17 cellular contexts compared by ENCODE assay signal in the genomic region with DNA sequence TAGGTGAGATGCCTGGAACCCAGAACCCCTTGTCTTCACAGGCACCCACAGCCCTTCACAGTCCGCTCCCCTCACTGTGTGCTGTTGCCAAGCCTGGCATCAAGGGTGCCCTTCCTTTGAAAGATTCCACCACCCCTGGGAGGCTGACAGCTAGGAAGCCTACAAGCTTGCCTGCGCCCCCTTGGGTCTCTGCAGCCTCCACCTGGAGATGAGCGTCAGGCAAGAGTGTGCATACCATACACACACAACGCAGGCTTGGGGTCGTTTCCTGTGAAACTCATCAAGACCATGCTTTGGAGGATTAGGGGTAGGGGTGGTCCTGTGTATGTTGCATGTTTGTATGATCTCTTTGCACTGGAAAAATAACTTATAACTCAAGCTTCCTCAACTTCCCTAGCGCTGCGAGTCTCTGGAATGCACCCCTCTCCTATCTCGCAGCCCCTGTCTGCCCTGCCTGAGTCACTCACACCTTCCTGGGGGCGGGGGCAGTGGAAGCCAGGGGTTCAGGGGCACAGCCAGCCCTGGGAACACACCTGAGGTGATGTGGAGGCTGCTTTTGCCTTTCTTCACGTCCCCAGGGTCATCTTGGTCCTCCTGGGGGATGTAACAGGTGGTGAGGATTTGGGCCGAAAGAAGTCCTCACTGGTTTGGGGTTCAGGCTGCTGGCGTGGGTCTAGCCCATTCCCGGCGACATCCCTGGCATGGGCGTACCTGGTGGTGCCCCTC.
A peak's percentile ranks its signal among the peaks of the same experiment; 100 is the strongest.
DNase-seq lines count a peak whose midpoint lies in the region; ATAC-seq and TF ChIP-seq lines count a peak whose summit lies in the region.
"Had no signal": no experiment of that assay in that cellular context is flagged by ENCODE, and none has a peak within 500 bp of the region (broad histone marks: within the 10 kb centered on the region; RNA-seq: fewer than 3 reads in every experiment).

No MANE protein-coding gene starts in this region.

- H3K36me3 Mint-ChIP-seq in activated CD4-positive, alpha-beta T cell treated with anti-CD3 and anti-CD28 coated beads, Interleukin-2, amount 10 ng/mL, durations not matched to agents 7 days and 5 days (ENCODE audit: low read depth): peaks cover 10% of the 10 kb centered on the region
- H3K36me3 Mint-ChIP-seq in type B pancreatic cell: no peaks in the 10 kb centered on the region

- H3K23ac ChIP-seq in neuronal stem cell (ENCODE audit: low read depth, low read length, poor library complexity): no peak overlapping the region

- no peak overlapping the region for H4K8ac ChIP-seq in neuronal stem cell (ENCODE audit: low read depth, low read length)

- no peak overlapping the region for H2BK120ac ChIP-seq in neuronal stem cell (ENCODE audit: low read depth, low read length)

- H2AK5ac ChIP-seq in neuronal stem cell (ENCODE audit: low read depth, low read length): no peak overlapping the region

- peak overlapping the region; percentile 42 for H2BK5ac ChIP-seq in neuronal stem cell (ENCODE audit: low read length)

- no CpG with 5 or more reads among the region's 15 CpGs for WGBS in neuronal stem cell (ENCODE audit: extremely low coverage in 2 of 2, insufficient read length in 2 of 2, insufficient replicate concordance in 1 of 2), 2 donors

- peak overlapping the region; percentile 6 for H3K18ac ChIP-seq in neuronal stem cell (ENCODE audit: low read length)

- peak overlapping the region; percentile 36 for H3K27ac Mint-ChIP-seq in activated CD4-positive, alpha-beta T cell treated with anti-CD3 and anti-CD28 coated beads, Interleukin-2, amount 10 ng/mL, durations not matched to agents 7 days and 5 days
- no peak overlapping the region for H3K27ac Mint-ChIP-seq in type B pancreatic cell
- H3K27ac Mint-ChIP-seq: CD4-positive, alpha-beta T cell; GM23338; HFFc6 had no signal

- no peak overlapping the region for H3K27ac ChIP-seq in neuronal stem cell (replicated peaks; ENCODE audit: low read length)
- H3K27ac ChIP-seq: 22Rv1, A549, C4-2B, HL-60 had no signal

- H3K4me3 ChIP-seq in endocrine pancreas (ENCODE audit: control insufficient read depth, insufficient read depth, low read length) (no peak overlapping the region), neuronal stem cell (ENCODE audit: low read length in 2 of 2) (no peak overlapping the region)
- H3K4me3 ChIP-seq: A549, GM23338 had no signal

- H3K79me1 ChIP-seq in neuronal stem cell (ENCODE audit: low read depth, low read length): no peaks in the 10 kb centered on the region

- H2BK15ac ChIP-seq in neuronal stem cell (ENCODE audit: low read length): no peak overlapping the region

- CTCF ChIA-PET in activated CD4-positive, alpha-beta T cell treated with anti-CD3 and anti-CD28 coated beads, Interleukin-2, amount 10 ng/mL, durations not matched to agents 7 days and 5 days (lab: Charles Lee): interaction anchor here (0.6 to 2.1 kb wide), 2 partner anchors 9 kb away, joined by 3 to 6 read pairs; no protein-coding TSS in a partner anchor

- no peak overlapping the region for H3K4me2 ChIP-seq in neuronal stem cell (ENCODE audit: insufficient read depth, low read length, poor library complexity, severe bottlenecking)
- H3K4me2 ChIP-seq: A549, GM23338 had no signal

- H3K27me3 ChIP-seq in endocrine pancreas (ENCODE audit: control insufficient read depth, insufficient read depth, low read length) (no peaks in the 10 kb centered on the region), neuronal stem cell (ENCODE audit: control insufficient read depth in 3 of 3, insufficient read depth in 3 of 3, low read depth in 1 of 3, low read length in 3 of 3) (no peaks in the 10 kb centered on the region)

- ATAC-seq in GM21515 (IDR thresholded peaks at IDR 0.05; ENCODE audit: unreplicated experiment): no peak
- ATAC-seq: A549 had no signal

- H3K9me3 Mint-ChIP-seq in activated CD4-positive, alpha-beta T cell treated with anti-CD3 and anti-CD28 coated beads, Interleukin-2, amount 10 ng/mL, durations not matched to agents 7 days and 5 days: no peaks in the 10 kb centered on the region
- H3K9me3 Mint-ChIP-seq in type B pancreatic cell: no peaks in the 10 kb centered on the region
- H3K9me3 Mint-ChIP-seq: CD4-positive, alpha-beta T cell; GM23338; HFFc6 had no signal

- no peaks in the 10 kb centered on the region for H3K9me3 ChIP-seq in endocrine pancreas (ENCODE audit: control insufficient read depth, low read length)
- H3K9me3 ChIP-seq in neuronal stem cell (replicated peaks in 1 of 2; ENCODE audit: control insufficient read depth in 2 of 2, insufficient read depth in 1 of 2, low read depth in 1 of 2, low read length in 2 of 2): no peaks in the 10 kb centered on the region
- H3K9me3 ChIP-seq: A549, Caco-2 had no signal

- DNase-seq in activated CD4-positive, alpha-beta T cell treated with anti-CD3 and anti-CD28 coated beads, Interleukin-2, amount 10 ng/mL, durations not matched to agents 7 days and 5 days: no peak
- no peak for DNase-seq in activated CD4-positive, alpha-beta T cell treated with anti-CD3 and anti-CD28 coated beads for 48 hours
- DNase-seq in neuronal stem cell (ENCODE audit: low spot score) (no peak), type B pancreatic cell (ENCODE audit: extremely low spot score, unreplicated experiment) (no peak), nucleus accumbens (lab: John Stamatoyannopoulos, UW) (no peak)
- DNase-seq: AML-193; Caco-2; CD4-positive, alpha-beta T cell; HCEC 1CT; HFFc6 had no signal

- no peak overlapping the region for H2AFZ ChIP-seq in neuronal stem cell (ENCODE audit: low read length)
- H2AFZ ChIP-seq: GM23338 had no signal

- H3K4me1 ChIP-seq in endocrine pancreas (ENCODE audit: control insufficient read depth, insufficient read depth, low read length): peaks cover 9% of the 10 kb centered on the region
- peaks cover 13% of the 10 kb centered on the region in 2 donors for H3K4me1 ChIP-seq in neuronal stem cell (ENCODE audit: control insufficient read depth in 2 of 2, insufficient read depth in 1 of 2, low read depth in 1 of 2, low read length in 2 of 2)

- POLR2A ChIA-PET in activated CD4-positive, alpha-beta T cell treated with anti-CD3 and anti-CD28 coated beads, Interleukin-2, amount 10 ng/mL, durations not matched to agents 7 days and 5 days (lab: Charles Lee): no interaction called here

- H3K14ac ChIP-seq in neuronal stem cell (ENCODE audit: low read length): no peak overlapping the region

- peaks cover 6% of the 10 kb centered on the region for H3K36me3 ChIP-seq in endocrine pancreas (ENCODE audit: control insufficient read depth, insufficient read depth, low read length)
- H3K36me3 ChIP-seq in neuronal stem cell (replicated peaks in 1 of 2; ENCODE audit: control insufficient read depth in 2 of 2, insufficient read depth in 2 of 2, low read length in 2 of 2): peaks cover 7 to 47% of the 10 kb centered on the region in 2 donors

- H3K4me1 Mint-ChIP-seq in activated CD4-positive, alpha-beta T cell treated with anti-CD3 and anti-CD28 coated beads, Interleukin-2, amount 10 ng/mL, durations not matched to agents 7 days and 5 days: peaks cover 22% of the 10 kb centered on the region
- peaks cover 21% of the 10 kb centered on the region for H3K4me1 Mint-ChIP-seq in type B pancreatic cell (ENCODE audit: unreplicated experiment)

- H2BK12ac ChIP-seq in neuronal stem cell (ENCODE audit: low read length): no peak overlapping the region

- H3K4me3 Mint-ChIP-seq in activated CD4-positive, alpha-beta T cell treated with anti-CD3 and anti-CD28 coated beads, Interleukin-2, amount 10 ng/mL, durations not matched to agents 7 days and 5 days: no peak overlapping the region
- no peak overlapping the region for H3K4me3 Mint-ChIP-seq in type B pancreatic cell
- H3K4me3 Mint-ChIP-seq: CD4-positive, alpha-beta T cell; GM23338; HFFc6 had no signal

- no peaks in the 10 kb centered on the region for H3K27me3 Mint-ChIP-seq in activated CD4-positive, alpha-beta T cell treated with anti-CD3 and anti-CD28 coated beads, Interleukin-2, amount 10 ng/mL, durations not matched to agents 7 days and 5 days
- no peaks in the 10 kb centered on the region for H3K27me3 Mint-ChIP-seq in type B pancreatic cell
- H3K27me3 Mint-ChIP-seq: CD4-positive, alpha-beta T cell had no signal

- H4K91ac ChIP-seq in neuronal stem cell (ENCODE audit: low read depth, low read length, poor library complexity): no peak overlapping the region

- no peak overlapping the region for H3K4ac ChIP-seq in neuronal stem cell (ENCODE audit: low read length)

- peak overlapping the region; percentile 17 for H3K9ac ChIP-seq in endocrine pancreas (ENCODE audit: control insufficient read depth, insufficient read depth, low read length)
- no peak overlapping the region for H3K9ac ChIP-seq in neuronal stem cell (ENCODE audit: low read depth, low read length, poor library complexity)

- no peak for TF ChIP-seq CTCF in type B pancreatic cell (conservative IDR thresholded peaks at IDR 0.05)
